ENCODE assay signal across 16 cellular contexts in the genomic region with DNA sequence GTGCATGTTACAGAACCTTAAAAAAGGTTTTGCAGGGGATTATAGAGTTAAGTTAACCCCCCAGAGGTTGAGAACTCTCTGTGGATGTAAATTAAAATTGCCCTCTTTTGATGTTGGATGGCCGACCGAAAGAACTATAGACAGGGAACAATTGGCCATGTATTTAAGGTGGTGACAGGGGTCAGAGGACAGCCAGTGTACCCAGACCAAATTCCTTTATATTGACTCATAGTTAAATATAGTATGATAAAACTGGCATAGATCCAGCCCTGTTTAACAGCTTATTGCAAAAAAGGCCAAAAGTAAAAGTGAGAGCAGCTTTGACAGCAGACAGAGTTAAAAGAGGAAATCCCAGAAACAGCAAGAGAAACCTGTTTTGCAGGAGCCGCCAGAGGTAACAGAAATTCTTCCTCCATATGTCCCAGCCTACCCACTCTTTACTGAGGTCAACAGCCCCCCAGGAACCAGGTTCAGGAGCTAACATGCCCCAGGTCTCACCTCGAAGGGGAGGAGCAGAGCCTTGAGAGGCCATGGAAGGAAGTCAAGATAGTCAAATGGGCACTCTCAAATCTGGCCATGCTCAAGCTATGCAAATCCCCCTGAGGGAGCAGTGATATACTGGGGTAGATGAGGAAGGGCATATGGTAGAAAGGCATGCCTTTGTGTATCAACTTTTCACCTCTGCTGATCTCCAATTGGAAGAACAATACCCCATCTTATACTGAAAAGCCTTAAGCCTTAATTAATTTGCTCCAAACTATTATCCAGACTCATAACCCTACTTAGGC.
A peak's percentile ranks its signal among the peaks of the same experiment; 100 is the strongest.
DNase-seq lines count a peak whose midpoint lies in the region; ATAC-seq and TF ChIP-seq lines count a peak whose summit lies in the region.
"Had no signal": no experiment of that assay in that cellular context is flagged by ENCODE, and none has a peak within 500 bp of the region (broad histone marks: within the 10 kb centered on the region; RNA-seq: fewer than 3 reads in every experiment).

No MANE protein-coding gene starts in this region.

- H4K91ac ChIP-seq in mesenchymal stem cell (ENCODE audit: low read length), result no peak overlapping the region

- TF ChIP-seq CTCF in astrocyte of the spinal cord (IDR thresholded peaks at IDR 0.05; ENCODE audit: low read depth, low read length), result no peak

- H3K36me3 ChIP-seq in mesenchymal stem cell (ENCODE audit: control insufficient read depth in 1 of 2, insufficient read depth in 2 of 2, low read depth in 1 of 2, low read length in 2 of 2), result no peaks in the 10 kb centered on the region
- H3K36me3 ChIP-seq: adrenal gland, HAP-1 had no signal

- 56% methylated on average over 4 of the region's 4 CpGs for WGBS in mesenchymal stem cell

- H3K9me3 ChIP-seq in mesenchymal stem cell (ENCODE audit: control insufficient read depth, low read length), result peaks cover 13% of the 10 kb centered on the region
- H3K9me3 ChIP-seq: adrenal gland, HAP-1 had no signal

- H3K9ac ChIP-seq in mesenchymal stem cell (ENCODE audit: low read length), result no peak overlapping the region

- H3K4ac ChIP-seq in mesenchymal stem cell (ENCODE audit: low read depth in 1 of 2, low read length in 2 of 2), result no peak overlapping the region

- H3K27ac ChIP-seq in mesenchymal stem cell (ENCODE audit: low read length, poor library complexity, severe bottlenecking), result no peak overlapping the region
- H3K27ac ChIP-seq: adrenal gland had no signal

- no peak overlapping the region for H2BK5ac ChIP-seq in mesenchymal stem cell (ENCODE audit: low read depth, low read length, poor library complexity, severe bottlenecking)

- no peak overlapping the region for H4K8ac ChIP-seq in mesenchymal stem cell (ENCODE audit: low read length)

- H2AFZ ChIP-seq in mesenchymal stem cell (ENCODE audit: low read depth, low read length), result no peak overlapping the region

- H3K4me2 ChIP-seq in mesenchymal stem cell (ENCODE audit: low read length, poor library complexity, severe bottlenecking), result no peak overlapping the region

- H3K79me1 ChIP-seq in mesenchymal stem cell (replicated peaks; ENCODE audit: low read length, poor library complexity, severe bottlenecking), result no peaks in the 10 kb centered on the region

- peaks cover 5% of the 10 kb centered on the region for H3K4me1 ChIP-seq in mesenchymal stem cell (ENCODE audit: control insufficient read depth, insufficient read depth, low read depth, low read length)
- H3K4me1 ChIP-seq: adrenal gland, HAP-1 had no signal

- ATAC-seq in GM18868 (IDR thresholded peaks at IDR 0.05; ENCODE audit: unreplicated experiment) (no peak), sciatic nerve (no peak)
- ATAC-seq: Panc1 had no signal

- no peak overlapping the region for H3K4me3 ChIP-seq in astrocyte of the spinal cord (ENCODE audit: low read depth, low read length)
- no peak overlapping the region for H3K4me3 ChIP-seq in mesenchymal stem cell (ENCODE audit: insufficient read depth in 1 of 2, low read depth in 1 of 2, low read length in 2 of 2)
- H3K4me3 ChIP-seq: adrenal gland, HAP-1 had no signal

- H3K27me3 ChIP-seq in mesenchymal stem cell (ENCODE audit: control insufficient read depth in 1 of 2, insufficient read depth in 1 of 2, low read length in 2 of 2), result no peaks in the 10 kb centered on the region
- H3K27me3 ChIP-seq: adrenal gland had no signal

- H3K18ac ChIP-seq in mesenchymal stem cell (ENCODE audit: low read depth in 1 of 2, low read length in 2 of 2), result no peak overlapping the region

- no peak overlapping the region for H2BK15ac ChIP-seq in mesenchymal stem cell (ENCODE audit: low read depth, poor library complexity, severe bottlenecking)

- H2BK120ac ChIP-seq in mesenchymal stem cell (ENCODE audit: low read depth, low read length), result no peak overlapping the region

- H3K14ac ChIP-seq in mesenchymal stem cell (ENCODE audit: low read length in 2 of 2), result no peak overlapping the region

- H3K23ac ChIP-seq in mesenchymal stem cell (ENCODE audit: low read length in 2 of 2), result no peak overlapping the region

- intact Hi-C loops in sciatic nerve (cut with DNase I), result no loop called here

- in situ Hi-C loops in astrocyte of the spinal cord (cut with HindIII; ENCODE audit: low sequenced_read_pairs), result no loop called here

- no peak overlapping the region for H2BK12ac ChIP-seq in mesenchymal stem cell (ENCODE audit: low read length in 2 of 2)

- no peak overlapping the region for H2AK5ac ChIP-seq in mesenchymal stem cell (ENCODE audit: low read length, severe bottlenecking)

- peak; percentile 2 for DNase-seq in COLO829 (ENCODE audit: low spot score)
- peak; percentile 60 for DNase-seq in LoVo (ENCODE audit: low spot score)
- peak; percentile 12 for DNase-seq in astrocyte of the spinal cord (ENCODE audit: low read depth, low spot score)
- DNase-seq in mesenchymal stem cell, result peak; percentile 13
- DNase-seq in sciatic nerve (ENCODE audit: low spot score), result no peak
- no peak for DNase-seq in inferior parietal cortex (ENCODE audit: extremely low spot score)
- no peak for DNase-seq in hypothalamus (lab: John Stamatoyannopoulos, UW)
- DNase-seq: adrenal gland; COR-L47; cortex of kidney; mammary epithelial cell; occipital lobe; stimulated activated CD4-positive, alpha-beta T cell treated with anti-CD3 and anti-CD28 coated beads, Interleukin-12 subunit alpha, Interleukin-12 subunit beta, amount 100 ng/mL, for 4 hours had no signal

Comparison
In these comparisons a context has a peak if more than half of its experiments do, and no peak if none do; other contexts are left out.
1. DNase-seq: peak in COLO829 (single experiment), LoVo (single experiment), astrocyte of the spinal cord (single experiment) and mesenchymal stem cell (single experiment); none in sciatic nerve (single experiment), inferior parietal cortex (single experiment) and hypothalamus (0 of 51).